In the genomic region with DNA sequence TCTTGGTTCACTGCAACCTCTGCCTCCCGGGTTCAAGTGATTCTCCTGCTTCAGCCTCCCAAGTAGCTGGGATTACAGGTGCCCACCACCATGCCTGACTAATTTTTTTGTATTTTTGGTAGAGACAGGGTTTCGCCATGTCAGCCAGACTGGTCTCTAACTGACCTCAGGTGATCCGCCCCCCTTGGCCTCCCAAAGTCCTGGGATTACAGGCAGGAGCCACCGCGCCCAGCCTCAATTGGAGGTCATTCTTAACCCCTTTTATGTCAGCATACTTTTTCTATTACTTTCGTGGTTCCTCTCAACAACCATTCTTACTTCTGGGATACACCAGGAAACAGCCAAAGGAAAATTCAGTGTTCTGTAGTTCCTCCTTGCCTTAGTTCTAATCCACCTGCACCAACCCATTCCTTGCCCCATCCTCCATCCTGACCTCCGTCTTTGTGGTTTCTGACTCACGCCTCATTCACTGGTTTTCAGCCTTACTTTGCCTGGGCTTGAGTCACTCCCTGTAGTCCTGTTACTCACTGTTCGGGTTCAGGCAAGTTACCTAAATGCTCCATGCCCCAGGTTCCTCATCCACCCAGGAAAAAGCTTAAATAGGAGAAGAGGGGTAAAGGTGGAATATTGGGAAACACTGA, we compare ENCODE assay signal across 10 cellular contexts. TPM values are rescaled to one million over a fixed set of nuclear protein-coding genes. Genes with fewer than 3 reads are reported as not detected.
DNase-seq lines count a peak whose midpoint lies in the region; ATAC-seq and FAIRE-seq lines count a peak whose summit lies in the region.
"Had no signal": no experiment of that assay in that cellular context is flagged by ENCODE, and none has a peak within 500 bp of the region (broad histone marks: within the 10 kb centered on the region; RNA-seq: fewer than 3 reads in every experiment).

No MANE protein-coding gene starts in this region.

- no peak overlapping the region for H3K27ac Mint-ChIP-seq in activated CD4-positive, alpha-beta T cell treated with anti-CD3 and anti-CD28 coated beads for 36 hours

- in situ Hi-C loops in KBM-7 (cut with MboI; ENCODE audit: low pct_unique_long_range_greater_than_20kb, low sequenced_read_pairs): no loop called here

- POLR2A ChIA-PET in activated CD4-positive, alpha-beta T cell treated with anti-CD3 and anti-CD28 coated beads for 36 hours (lab: Charles Lee): interaction anchor here (0.6 kb wide), 1 partner anchor 16 kb away, joined by 4 read pairs; no protein-coding TSS in a partner anchor

- H3K36me3 Mint-ChIP-seq in activated CD4-positive, alpha-beta T cell treated with anti-CD3 and anti-CD28 coated beads for 36 hours (ENCODE audit: low read depth): no peaks in the 10 kb centered on the region

- CTCF ChIA-PET in activated CD4-positive, alpha-beta T cell treated with anti-CD3 and anti-CD28 coated beads for 36 hours (lab: Charles Lee): interaction anchor here (1.0 to 1.1 kb wide), 2 partner anchors 18 to 19 kb away, joined by 3 read pairs; no protein-coding TSS in a partner anchor

- intact Hi-C loops in activated CD4-positive, alpha-beta T cell treated with anti-CD3 and anti-CD28 coated beads for 36 hours (cut with DNase I, micrococcal nuclease): no loop called here

- H3K4me1 Mint-ChIP-seq in activated CD4-positive, alpha-beta T cell treated with anti-CD3 and anti-CD28 coated beads for 36 hours: peaks cover 14% of the 10 kb centered on the region

- peak; percentile 60 for DNase-seq in activated CD4-positive, alpha-beta T cell treated with anti-CD3 and anti-CD28 coated beads for 36 hours
- DNase-seq in activated CD4-positive, alpha-beta T cell treated with anti-CD3 and anti-CD28 coated beads for 1 hour: no peak
- peak; percentile 47 for DNase-seq in KBM-7
- DNase-seq in astrocyte of the hippocampus (ENCODE audit: low read depth, low spot score): peak; percentile 89
- peak; percentile 23 to 35 for DNase-seq in stimulated activated CD4-positive, alpha-beta T cell treated with anti-CD3 and anti-CD28 coated beads, Interleukin-2, amount 100 ng/mL, for 24 hours
- DNase-seq in SHP77 treated with DMSO at 0.1 percent for 48 hours (lab: John Stamatoyannopoulos, UW): no peak
- DNase-seq in frontal cortex (ENCODE audit: low spot score in 2 of 2): no peak
- DNase-seq: AML-193, RPMI8226 had no signal

- H3K4me3 Mint-ChIP-seq in activated CD4-positive, alpha-beta T cell treated with anti-CD3 and anti-CD28 coated beads for 36 hours: no peak overlapping the region

- no peak for FAIRE-seq in frontal cortex (lab: Jason Lieb, UNC)

- peaks cover 10% of the 10 kb centered on the region for H3K27me3 Mint-ChIP-seq in activated CD4-positive, alpha-beta T cell treated with anti-CD3 and anti-CD28 coated beads for 36 hours

- no peaks in the 10 kb centered on the region for H3K9me3 Mint-ChIP-seq in activated CD4-positive, alpha-beta T cell treated with anti-CD3 and anti-CD28 coated beads for 36 hours (ENCODE audit: low read depth)

- peak; percentile 94 for ATAC-seq in activated CD4-positive, alpha-beta T cell treated with anti-CD3 and anti-CD28 coated beads for 36 hours
- no peak for ATAC-seq in GM18870 (IDR thresholded peaks at IDR 0.05; ENCODE audit: unreplicated experiment)

RNA-seq across cellular contexts. Expression of a gene that starts 12.9 kb away (rescaled TPM):
- 10 to 100 TPM; 28.3 to 28.8 TPM for total RNA-seq in activated CD4-positive, alpha-beta T cell treated with anti-CD3 and anti-CD28 coated beads for 36 hours
- 35.5 TPM for total RNA-seq in frontal cortex

RNA-seq across cellular contexts. Expression of a gene that starts 29.9 kb away (rescaled TPM):
- 10 to 100 TPM; 23.5 to 24.6 TPM for total RNA-seq in activated CD4-positive, alpha-beta T cell treated with anti-CD3 and anti-CD28 coated beads for 36 hours
- 27.7 TPM for total RNA-seq in frontal cortex

Comparison
In these comparisons a context has a peak if more than half of its experiments do, and no peak if none do; other contexts are left out.
1. DNase-seq: peak in activated CD4-positive, alpha-beta T cell treated with anti-CD3 and anti-CD28 coated beads for 36 hours (single experiment), KBM-7 (single experiment), astrocyte of the hippocampus (single experiment) and stimulated activated CD4-positive, alpha-beta T cell treated with anti-CD3 and anti-CD28 coated beads, Interleukin-2, amount 100 ng/mL, for 24 hours (2 of 2); none in activated CD4-positive, alpha-beta T cell treated with anti-CD3 and anti-CD28 coated beads for 1 hour (single experiment), SHP77 treated with DMSO at 0.1 percent for 48 hours (single experiment) and frontal cortex (0 of 2).